In the genomic region with DNA sequence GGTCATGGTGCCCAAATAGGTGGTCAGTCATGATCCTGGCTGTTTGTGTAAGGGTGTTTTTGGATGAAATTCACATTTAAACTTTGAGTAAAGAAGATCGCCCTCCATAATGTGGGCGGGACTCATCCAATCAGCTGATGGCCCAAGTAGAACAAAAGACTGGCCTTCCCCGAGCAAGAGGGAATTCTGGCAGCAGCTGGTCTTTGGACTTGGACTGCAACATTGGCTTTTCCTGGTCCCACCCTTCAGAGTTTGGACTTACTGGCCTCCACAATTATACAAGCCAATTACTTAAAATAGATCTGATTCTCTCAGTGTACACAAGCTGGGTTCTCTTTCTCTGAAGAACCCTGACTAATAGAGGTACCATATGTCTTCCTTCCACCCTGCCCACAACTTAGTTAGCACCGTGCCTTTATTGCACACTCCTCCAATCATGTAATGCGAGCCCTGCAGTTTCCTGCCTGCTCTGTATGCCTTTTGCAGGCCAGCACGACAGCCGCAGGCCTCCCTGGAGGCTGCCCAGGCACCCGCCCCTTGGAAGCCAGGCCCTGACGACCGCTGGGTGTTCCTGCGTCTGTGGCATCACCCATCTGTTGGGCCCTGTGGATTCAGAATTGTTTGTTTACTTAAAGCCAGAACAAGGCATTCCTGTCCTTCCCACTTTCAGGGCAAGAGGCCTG, we compare ENCODE assay signal across 10 cellular contexts. TPM values are rescaled to one million over a fixed set of nuclear protein-coding genes. Genes with fewer than 3 reads are reported as not detected.
A peak's percentile ranks its signal among the peaks of the same experiment; 100 is the strongest.
DNase-seq lines count a peak whose midpoint lies in the region; ATAC-seq and TF ChIP-seq lines count a peak whose summit lies in the region.
"Had no signal": no experiment of that assay in that cellular context is flagged by ENCODE, and none has a peak within 500 bp of the region (broad histone marks: within the 10 kb centered on the region; RNA-seq: fewer than 3 reads in every experiment).

No MANE protein-coding gene starts in this region.

- peaks cover 37% of the 10 kb centered on the region for H3K4me1 Mint-ChIP-seq in osteocyte (ENCODE audit: unreplicated experiment)

- H3K9ac ChIP-seq in MM.1S (ENCODE audit: low read length): no peak overlapping the region

- TF ChIP-seq CTCF in AG10803 (conservative IDR thresholded peaks at IDR 0.05; ENCODE audit: low read length) (no peak), gastroesophageal sphincter (IDR thresholded peaks at IDR 0.05) (no peak), osteocyte (IDR thresholded peaks at IDR 0.05) (no peak), MM.1S (IDR thresholded peaks at IDR 0.05; ENCODE audit: low read length) (no peak)

- no peak for TF ChIP-seq EP300 in gastroesophageal sphincter (IDR thresholded peaks at IDR 0.05)

- H3K4me2 ChIP-seq in MM.1S (ENCODE audit: low read depth, low read length): no peak overlapping the region

- DNase-seq in AG10803 (ENCODE audit: low read depth): peak; percentile 98
- peak; percentile 80 for DNase-seq in SW480 (ENCODE audit: low spot score)
- DNase-seq in osteocyte (ENCODE audit: extremely low spot score, unreplicated experiment): peak; percentile 90
- DNase-seq in NAMALWA (ENCODE audit: low spot score): no peak
- no peak for DNase-seq in CD1c-positive myeloid dendritic cell (ENCODE audit: extremely low spot score)
- DNase-seq in activated T-cell treated with anti-CD3 and anti-CD28 coated beads, Interleukin-2, amount 50 U/mL, for 48 hours: no peak
- no peak for DNase-seq in MM.1S
- DNase-seq: activated CD8-positive, alpha-beta T cell treated with anti-CD3 and anti-CD28 coated beads, Interleukin-2, amount 10 ng/mL, durations not matched to agents 7 days and 5 days; DND-41 had no signal

- no peaks in the 10 kb centered on the region for H3K9me3 ChIP-seq in gastroesophageal sphincter
- H3K9me3 ChIP-seq in MM.1S (replicated peaks; ENCODE audit: insufficient read depth, low read length): no peaks in the 10 kb centered on the region

- no peak overlapping the region for H3K4me3 Mint-ChIP-seq in osteocyte (ENCODE audit: unreplicated experiment)
- H3K4me3 Mint-ChIP-seq: activated CD8-positive, alpha-beta T cell treated with anti-CD3 and anti-CD28 coated beads, Interleukin-2, amount 10 ng/mL, durations not matched to agents 7 days and 5 days had no signal

- H3K36me3 ChIP-seq in gastroesophageal sphincter (peaks cover 0 to 15% of the 10 kb centered on the region in 2 donors), MM.1S (replicated peaks; ENCODE audit: insufficient read depth, low read length) (no peaks in the 10 kb centered on the region)

- peak overlapping the region; percentile 66 to 92 (median 89) for H3K27ac ChIP-seq in gastroesophageal sphincter
- H3K27ac ChIP-seq in MM.1S (ENCODE audit: low read length): no peak overlapping the region

- no peaks in the 10 kb centered on the region for H4K20me1 ChIP-seq in MM.1S (ENCODE audit: insufficient read depth, low read length)

- H3K27ac Mint-ChIP-seq in osteocyte (ENCODE audit: unreplicated experiment): peak overlapping the region; percentile 56
- H3K27ac Mint-ChIP-seq: activated CD8-positive, alpha-beta T cell treated with anti-CD3 and anti-CD28 coated beads, Interleukin-2, amount 10 ng/mL, durations not matched to agents 7 days and 5 days had no signal

- 2% methylated on average over 8 of the region's 11 CpGs; no CpG with 5 or more reads in 1 of the 2 donors for WGBS in gastroesophageal sphincter (ENCODE audit: low coverage in 1 of 2), 2 donors

- H3K27me3 ChIP-seq in gastroesophageal sphincter (no peaks in the 10 kb centered on the region), MM.1S (replicated peaks; ENCODE audit: insufficient read depth, low read length) (no peaks in the 10 kb centered on the region)

- no peaks in the 10 kb centered on the region for H3F3A ChIP-seq in MM.1S (ENCODE audit: insufficient read depth, low read length)

- peaks cover 15% of the 10 kb centered on the region for H3K27me3 Mint-ChIP-seq in osteocyte (ENCODE audit: unreplicated experiment)

- H3K9me3 Mint-ChIP-seq in osteocyte (ENCODE audit: unreplicated experiment): no peaks in the 10 kb centered on the region

- H3K4me1 ChIP-seq in gastroesophageal sphincter: peaks cover 0 to 60% (median 26%) of the 10 kb centered on the region in 3 donors
- no peaks in the 10 kb centered on the region for H3K4me1 ChIP-seq in MM.1S (ENCODE audit: low read length)

- H3K36me3 Mint-ChIP-seq in osteocyte (ENCODE audit: unreplicated experiment): no peaks in the 10 kb centered on the region

- peak; percentile 80 for ATAC-seq in gastroesophageal sphincter
- ATAC-seq: activated CD8-positive, alpha-beta T cell treated with anti-CD3 and anti-CD28 coated beads, Interleukin-2, amount 10 ng/mL, durations not matched to agents 7 days and 5 days had no signal

- no peaks in the 10 kb centered on the region for H3K9me2 ChIP-seq in MM.1S (replicated peaks; ENCODE audit: insufficient read depth, low read length)

- no peak for TF ChIP-seq POLR2A in gastroesophageal sphincter (IDR thresholded peaks at IDR 0.05)

- H2AFZ ChIP-seq in MM.1S (ENCODE audit: low read length): no peak overlapping the region

- no peaks in the 10 kb centered on the region for H3K79me2 ChIP-seq in MM.1S (ENCODE audit: low read length)

- H3K4me3 ChIP-seq in AG10803 (ENCODE audit: low read length): no peak overlapping the region
- no peak overlapping the region for H3K4me3 ChIP-seq in gastroesophageal sphincter
- H3K4me3 ChIP-seq in MM.1S (ENCODE audit: low read length): no peak overlapping the region

RNA-seq across cellular contexts. Expression of gene INMT, which starts 1.2 kb away (rescaled TPM):
- total RNA-seq in gastroesophageal sphincter (100 to 1,000 TPM; 115 to 212 (median 131) TPM), osteocyte (1.5 and 2.0 TPM in 2 replicates)
- total RNA-seq: activated CD8-positive, alpha-beta T cell treated with anti-CD3 and anti-CD28 coated beads, Interleukin-2, amount 10 ng/mL, durations not matched to agents 7 days and 5 days had no signal

RNA-seq across cellular contexts. Expression of gene MINDY4, which starts 20.5 kb away (rescaled TPM):
- total RNA-seq in gastroesophageal sphincter (10 to 100 TPM in 3 of 4 donors, 1 to 10 TPM in 1; 5.6 to 31.8 (median 20.4) TPM), osteocyte (4.4 and 5.3 TPM in 2 replicates)

Comparison
In these comparisons a context has a peak if more than half of its experiments do, and no peak if none do; other contexts are left out.
1. DNase-seq: peak in AG10803 (single experiment), SW480 (single experiment) and osteocyte (single experiment); none in NAMALWA (single experiment), CD1c-positive myeloid dendritic cell (single experiment), activated T-cell treated with anti-CD3 and anti-CD28 coated beads, Interleukin-2, amount 50 U/mL, for 48 hours (0 of 2) and MM.1S (single experiment).
2. RNA of gene INMT, which starts 1.2 kb away (total RNA-seq): 115 to 212 TPM in gastroesophageal sphincter; 1.5 to 2.0 TPM in osteocyte; every median in the first group is over 10 times any median in the second.